In genomic region chr20:26207967-26208295, GRCh38 we compare ENCODE assay signal across 8 cellular contexts.
A peak's percentile ranks its signal among the peaks of the same experiment; 100 is the strongest.
DNase-seq lines count a peak whose midpoint lies in the region; ATAC-seq, FAIRE-seq and TF ChIP-seq lines count a peak whose summit lies in the region.
"Not testable (repeated sequence)": the region's sequence is repeated elsewhere in the genome, so short reads cannot be mapped to it uniquely, and the experiment has no call there.

No MANE protein-coding gene starts in this region.

- peak; percentile 11 for DNase-seq in ELF-1 (ENCODE audit: low read depth, low spot score)
- DNase-seq in NCI-H82 (lab: John Stamatoyannopoulos, UW), result peak; percentile 7
- not testable (repeated sequence) for DNase-seq in activated CD8-positive, alpha-beta memory T cell treated with anti-CD3 and anti-CD28 coated beads, Interleukin-2, amount 10 ng/mL, durations not matched to agents 7 days and 5 days; astrocyte (ENCODE audit: low read depth); left ventricle myocardium inferior; smooth muscle cell (lab: John Stamatoyannopoulos, UW; ENCODE audit: unreplicated experiment)
- peak in 1 of 2 experiments; percentile 19 for DNase-seq in mesothelial cell of epicardium (ENCODE audit: low spot score in 2 of 2, unreplicated experiment in 2 of 2)
- peak; percentile 74 for DNase-seq in upper lobe of right lung

- H2AFZ ChIP-seq in astrocyte (ENCODE audit: low read depth, low read length) (peak overlapping the region; percentile 81), smooth muscle cell (ENCODE audit: low read depth) (peak overlapping the region; percentile 90)

- H3K27ac ChIP-seq in astrocyte (ENCODE audit: low read depth, low read length); left ventricle myocardium inferior (replicated peaks); smooth muscle cell (ENCODE audit: low read depth); upper lobe of right lung: not testable (repeated sequence)

- CTCF ChIA-PET in activated CD8-positive, alpha-beta memory T cell treated with anti-CD3 and anti-CD28 coated beads, Interleukin-2, amount 10 ng/mL, durations not matched to agents 7 days and 5 days (lab: Charles Lee), result not testable (repeated sequence)

- not testable (repeated sequence) for H3K9ac ChIP-seq in astrocyte (ENCODE audit: low read length); smooth muscle cell (ENCODE audit: low read depth)

- H3K79me2 ChIP-seq in astrocyte (ENCODE audit: insufficient read depth, low read length); smooth muscle cell (ENCODE audit: low read depth): not testable (repeated sequence)

- 15% methylated on average over 23 of the region's 35 CpGs for WGBS in smooth muscle cell (ENCODE audit: low lambda C conversion rate)

- H3K4me2 ChIP-seq in astrocyte (ENCODE audit: low read length), result peak overlapping the region; percentile 79
- H3K4me2 ChIP-seq in smooth muscle cell, result peak overlapping the region; percentile 83

- not testable (repeated sequence) for H3K4me3 ChIP-seq in astrocyte (ENCODE audit: insufficient read depth, low read depth, low read length)
- H3K4me3 ChIP-seq in left ventricle myocardium inferior, result peak overlapping the region; percentile 56
- H3K4me3 ChIP-seq in smooth muscle cell, result peak overlapping the region; percentile 44
- peak overlapping the region; percentile 46 for H3K4me3 ChIP-seq in upper lobe of right lung

- H3K4me3 Mint-ChIP-seq in activated CD8-positive, alpha-beta memory T cell treated with anti-CD3 and anti-CD28 coated beads, Interleukin-2, amount 10 ng/mL, durations not matched to agents 7 days and 5 days, result peak overlapping the region; percentile 21
- H3K4me3 Mint-ChIP-seq in astrocyte (ENCODE audit: unreplicated experiment), result peak overlapping the region; percentile 85
- H3K4me3 Mint-ChIP-seq in mesothelial cell of epicardium, result peak overlapping the region; percentile 52

- not testable (repeated sequence) for H3K9me3 Mint-ChIP-seq in activated CD8-positive, alpha-beta memory T cell treated with anti-CD3 and anti-CD28 coated beads, Interleukin-2, amount 10 ng/mL, durations not matched to agents 7 days and 5 days (ENCODE audit: low read depth); astrocyte (ENCODE audit: unreplicated experiment); mesothelial cell of epicardium

- H3K4me1 Mint-ChIP-seq in activated CD8-positive, alpha-beta memory T cell treated with anti-CD3 and anti-CD28 coated beads, Interleukin-2, amount 10 ng/mL, durations not matched to agents 7 days and 5 days; astrocyte (ENCODE audit: low read depth, unreplicated experiment); mesothelial cell of epicardium: not testable (repeated sequence)

- ATAC-seq in activated CD8-positive, alpha-beta memory T cell treated with anti-CD3 and anti-CD28 coated beads, Interleukin-2, amount 10 ng/mL, durations not matched to agents 7 days and 5 days, result not testable (repeated sequence)
- peak; percentile 3 for ATAC-seq in upper lobe of right lung

- H3K27me3 ChIP-seq in astrocyte (ENCODE audit: insufficient read depth, low read length) (peaks cover 16% of the 10 kb centered on the region), left ventricle myocardium inferior (ENCODE audit: low read depth) (peaks cover 67% of the 10 kb centered on the region), smooth muscle cell (ENCODE audit: low read depth) (peaks cover 58% of the 10 kb centered on the region), upper lobe of right lung (peaks cover 29% of the 10 kb centered on the region)

- not testable (repeated sequence) for H4K20me1 ChIP-seq in astrocyte (ENCODE audit: insufficient read depth, low read length); smooth muscle cell (ENCODE audit: low read depth)

- not testable (repeated sequence) for H3K4me1 ChIP-seq in astrocyte (ENCODE audit: insufficient read depth, low read length); smooth muscle cell (ENCODE audit: low read depth); upper lobe of right lung
- H3K4me1 ChIP-seq in left ventricle myocardium inferior, result peaks cover 19% of the 10 kb centered on the region

- not testable (repeated sequence) for H3F3A ChIP-seq in smooth muscle cell (ENCODE audit: low read depth)

- H3K36me3 Mint-ChIP-seq in activated CD8-positive, alpha-beta memory T cell treated with anti-CD3 and anti-CD28 coated beads, Interleukin-2, amount 10 ng/mL, durations not matched to agents 7 days and 5 days; astrocyte (ENCODE audit: low read depth, unreplicated experiment); mesothelial cell of epicardium: not testable (repeated sequence)

- not testable (repeated sequence) for H3K36me3 ChIP-seq in astrocyte (ENCODE audit: insufficient read depth, low read length); left ventricle myocardium inferior; smooth muscle cell (ENCODE audit: low read depth); upper lobe of right lung

- H3K27ac Mint-ChIP-seq in activated CD8-positive, alpha-beta memory T cell treated with anti-CD3 and anti-CD28 coated beads, Interleukin-2, amount 10 ng/mL, durations not matched to agents 7 days and 5 days, result peak overlapping the region; percentile 66
- peak overlapping the region; percentile 62 for H3K27ac Mint-ChIP-seq in astrocyte (ENCODE audit: unreplicated experiment)
- not testable (repeated sequence) for H3K27ac Mint-ChIP-seq in mesothelial cell of epicardium

- peaks cover 18% of the 10 kb centered on the region for H3K27me3 Mint-ChIP-seq in activated CD8-positive, alpha-beta memory T cell treated with anti-CD3 and anti-CD28 coated beads, Interleukin-2, amount 10 ng/mL, durations not matched to agents 7 days and 5 days
- peaks cover 13% of the 10 kb centered on the region for H3K27me3 Mint-ChIP-seq in astrocyte (ENCODE audit: low read depth, unreplicated experiment)
- H3K27me3 Mint-ChIP-seq in mesothelial cell of epicardium (ENCODE audit: low read depth), result peaks cover 66% of the 10 kb centered on the region

- intact Hi-C loops in left ventricle myocardium inferior (cut with micrococcal nuclease); upper lobe of right lung (cut with DNase I): not testable (repeated sequence)

- H3K9me3 ChIP-seq in astrocyte (ENCODE audit: insufficient read depth, low read depth, low read length); left ventricle myocardium inferior (replicated peaks); smooth muscle cell (replicated peaks; ENCODE audit: low read depth); upper lobe of right lung: not testable (repeated sequence)

- FAIRE-seq in astrocyte (lab: Jason Lieb, UNC), result not testable (repeated sequence)

- not testable (repeated sequence) for TF ChIP-seq CTCF in astrocyte (IDR thresholded peaks at IDR 0.05; ENCODE audit: insufficient read depth, low read depth, low read length); left ventricle myocardium inferior (IDR thresholded peaks at IDR 0.05; ENCODE audit: borderline replicate concordance); mesothelial cell of epicardium (IDR thresholded peaks at IDR 0.05; ENCODE audit: unreplicated experiment); smooth muscle cell (IDR thresholded peaks at IDR 0.05; ENCODE audit: borderline replicate concordance, insufficient read depth, poor library complexity, severe bottlenecking); upper lobe of right lung (IDR thresholded peaks at IDR 0.05)

Comparison
In these comparisons a context has a peak if more than half of its experiments do, and no peak if none do; other contexts are left out.
1. H3K4me3 Mint-ChIP-seq: peak in every context shown above with its lines; median percentile 85 in astrocyte; 52 in mesothelial cell of epicardium; 21 in activated CD8-positive, alpha-beta memory T cell treated with anti-CD3 and anti-CD28 coated beads, Interleukin-2, amount 10 ng/mL, durations not matched to agents 7 days and 5 days.